9 cellular contexts compared by ENCODE assay signal in the genomic region with DNA sequence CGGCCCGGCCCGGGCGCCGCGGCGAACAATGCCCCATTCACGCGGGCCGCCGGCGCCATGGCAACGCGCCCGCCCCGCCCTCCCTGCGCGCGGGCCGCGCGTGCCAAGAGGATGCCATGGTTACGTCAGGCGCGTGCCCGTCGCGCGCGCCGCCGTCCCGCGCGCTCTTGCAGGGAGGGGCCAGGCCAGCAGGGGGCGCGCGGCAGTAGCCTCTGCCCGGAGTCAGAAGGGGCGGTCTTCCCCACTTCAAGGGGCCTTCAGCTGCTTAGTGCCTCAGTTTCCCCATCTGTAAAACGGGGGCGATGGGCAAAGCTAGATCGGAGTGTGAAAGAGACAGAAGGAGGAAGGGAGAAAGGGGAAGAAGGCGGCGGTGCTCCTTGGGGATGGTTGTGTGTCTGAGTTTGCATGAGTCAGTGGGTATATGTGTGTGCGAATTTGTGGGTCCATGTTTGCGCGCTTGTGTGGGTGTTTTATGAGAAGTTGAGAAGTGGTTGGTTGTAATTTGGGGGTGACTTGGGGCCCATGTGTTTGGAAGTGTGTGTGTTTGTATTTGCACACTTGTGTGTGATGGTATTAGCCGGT. TPM values are rescaled to one million over a fixed set of nuclear protein-coding genes. Genes with fewer than 3 reads are reported as not detected.
A peak's percentile ranks its signal among the peaks of the same experiment; 100 is the strongest.
DNase-seq lines count a peak whose midpoint lies in the region; ATAC-seq and TF ChIP-seq lines count a peak whose summit lies in the region.
"Had no signal": no experiment of that assay in that cellular context is flagged by ENCODE, and none has a peak within 500 bp of the region (broad histone marks: within the 10 kb centered on the region; RNA-seq: fewer than 3 reads in every experiment).

No MANE protein-coding gene starts in this region.

- no peaks in the 10 kb centered on the region for H3K36me3 Mint-ChIP-seq in osteocyte (ENCODE audit: unreplicated experiment)

- H3K4me1 Mint-ChIP-seq in osteocyte (ENCODE audit: unreplicated experiment) = peaks cover 16% of the 10 kb centered on the region

- H3K27me3 Mint-ChIP-seq in osteocyte (ENCODE audit: unreplicated experiment) = peaks cover 2% of the 10 kb centered on the region

- no peak for ATAC-seq in HG03196 (IDR thresholded peaks at IDR 0.05; ENCODE audit: unreplicated experiment)

- no peak overlapping the region for H3K27ac Mint-ChIP-seq in osteocyte (ENCODE audit: unreplicated experiment)

- DNase-seq in EH (ENCODE audit: low read depth) = peak; percentile 73
- DNase-seq in HuH-7.5 (ENCODE audit: low spot score) = peak; percentile 85
- DNase-seq in SHP77 treated with DMSO at 0.1 percent for 48 hours (lab: John Stamatoyannopoulos, UW) = peak; percentile 15
- peak; percentile 69 for DNase-seq in activated gamma-delta T cell (lab: John Stamatoyannopoulos, UW)
- peak; percentile 92 for DNase-seq in germinal center (ENCODE audit: low spot score)
- DNase-seq in osteocyte (ENCODE audit: extremely low spot score, unreplicated experiment) = peak; percentile 95

- TF ChIP-seq CTCF in osteocyte (IDR thresholded peaks at IDR 0.05) = peak; percentile 99

- H3K27ac ChIP-seq in temporal lobe (ENCODE audit: low read depth, low read length) = peak overlapping the region; percentile 99

- H3K9me3 Mint-ChIP-seq in osteocyte (ENCODE audit: unreplicated experiment) = no peaks in the 10 kb centered on the region

- H3K4me3 Mint-ChIP-seq in osteocyte (ENCODE audit: unreplicated experiment) = no peak overlapping the region

RNA-seq across cellular contexts. Expression of a gene that starts 11.6 kb away (rescaled TPM):
- total RNA-seq in osteocyte = 87.0 and 93.7 TPM in 2 replicates
- total RNA-seq in temporal lobe = 185 TPM

RNA-seq across cellular contexts. Expression of a gene that starts 14.3 kb away (rescaled TPM):
- total RNA-seq in osteocyte = not detected in 2 replicates
- not detected for total RNA-seq in temporal lobe
- total RNA-seq: glomerular endothelial cell had no signal

RNA-seq across cellular contexts. Expression of a gene that starts 26.6 kb away (rescaled TPM):
- 24.0 and 24.6 TPM in 2 replicates for total RNA-seq in osteocyte
- total RNA-seq in temporal lobe = 13.5 TPM

RNA-seq across cellular contexts. Expression of a gene that starts 38.0 kb away (rescaled TPM):
- 81.4 and 83.1 TPM in 2 replicates for total RNA-seq in osteocyte
- total RNA-seq in temporal lobe = 26.1 TPM

RNA-seq across cellular contexts. Expression of a gene that starts 45.2 kb away (rescaled TPM):
- 1,241 and 1,304 TPM in 2 replicates for total RNA-seq in osteocyte
- total RNA-seq in temporal lobe = 154 TPM

Comparison
In these comparisons a context has a peak if more than half of its experiments do, and no peak if none do; other contexts are left out.
1. DNase-seq: peak in every context shown above with its lines; median percentile 95 in osteocyte; 92 in germinal center; 85 in HuH-7.5; 73 in EH; 69 in activated gamma-delta T cell; 15 in SHP77 treated with DMSO at 0.1 percent for 48 hours.